2 cellular contexts compared by ENCODE assay signal in genomic region chr11:124482362-124483147, GRCh38.
TF ChIP-seq lines count a peak whose summit lies in the region.

No MANE protein-coding gene starts in this region.

TF ChIP-seq in A549, 52 proteins besides CTCF, POLR2A, EP300 and RAD21 (continued from another document):
- TF ChIP-seq HMGXB4 (CRISPR knock-in tag; IDR thresholded peaks at IDR 0.05; ENCODE audit: borderline replicate concordance) (no peak), CHD2 (IDR thresholded peaks at IDR 0.05; ENCODE audit: low read length, partially characterized antibody) (no peak), RARB (CRISPR knock-in tag; IDR thresholded peaks at IDR 0.05) (no peak), BHLHE40 (IDR thresholded peaks at IDR 0.05; ENCODE audit: low read depth, low read length) (no peak), NR3C1 (IDR thresholded peaks at IDR 0.05) (no peak), POLR2AphosphoS2 (conservative IDR thresholded peaks at IDR 0.05; ENCODE audit: low read length) (no peak)

TF ChIP-seq in WTC11, 78 proteins besides CTCF, POLR2A, EP300 and RAD21 (continued from another document):
- TF ChIP-seq ARID4B (CRISPR knock-in tag; IDR thresholded peaks at IDR 0.05; ENCODE audit: borderline replicate concordance) (no peak), FOXP4 (CRISPR knock-in tag; IDR thresholded peaks at IDR 0.05) (no peak), NFYB (CRISPR knock-in tag; conservative IDR thresholded peaks at IDR 0.05; ENCODE audit: low read depth) (no peak), SP1 (CRISPR knock-in tag; conservative IDR thresholded peaks at IDR 0.05) (no peak), AFF4 (CRISPR knock-in tag; IDR thresholded peaks at IDR 0.05; ENCODE audit: borderline replicate concordance) (no peak), E2F5 (CRISPR knock-in tag; IDR thresholded peaks at IDR 0.05) (no peak), ZNF219 (CRISPR knock-in tag; IDR thresholded peaks at IDR 0.05; ENCODE audit: borderline replicate concordance) (no peak)
